8 cellular contexts compared by ENCODE assay signal in genomic region chr17:16202554-16203500, GRCh38. TPM values are rescaled to one million over a fixed set of nuclear protein-coding genes. Genes with fewer than 3 reads are reported as not detected.
A peak's percentile ranks its signal among the peaks of the same experiment; 100 is the strongest.
DNase-seq lines count a peak whose midpoint lies in the region; ATAC-seq and TF ChIP-seq lines count a peak whose summit lies in the region.
"Not testable (repeated sequence)": the region's sequence is repeated elsewhere in the genome, so short reads cannot be mapped to it uniquely, and the experiment has no call there.

No MANE protein-coding gene starts in this region.

- H3K79me2 ChIP-seq in mesendoderm (ENCODE audit: control insufficient read depth, insufficient read depth, low read length) = peaks cover 33% of the 10 kb centered on the region

- not testable (repeated sequence) for H2AK5ac ChIP-seq in mesendoderm (ENCODE audit: low read length)

- ATAC-seq in RWPE2 (ENCODE audit: low read depth); activated naive CD4-positive, alpha-beta T cell treated with anti-CD3 and anti-CD28 coated beads, Interleukin-2, amount 50 U/mL, for 72 hours: not testable (repeated sequence)

- not testable (repeated sequence) for H2BK15ac ChIP-seq in mesendoderm (replicated peaks; ENCODE audit: low read depth)

- not testable (repeated sequence) for H2BK5ac ChIP-seq in mesendoderm (ENCODE audit: low read length)

- no CpG with 5 or more reads among the region's 5 CpGs for WGBS in mesendoderm (ENCODE audit: extremely low coverage, insufficient coverage, low lambda C conversion rate)
- 16 to 48% methylated on average over 5 of the region's 5 CpGs for WGBS in sigmoid colon, 2 donors
- WGBS in urinary bladder = 55% methylated on average over 5 of the region's 5 CpGs

- H3K4ac ChIP-seq in mesendoderm (ENCODE audit: low read depth, low read length) = not testable (repeated sequence)

- not testable (repeated sequence) for H3K79me1 ChIP-seq in mesendoderm (ENCODE audit: low read length)

- not testable (repeated sequence) for H3K23ac ChIP-seq in mesendoderm (ENCODE audit: low read length)

- H3K4me2 ChIP-seq in mesendoderm (ENCODE audit: low read length) = not testable (repeated sequence)

- TF ChIP-seq EP300 in sigmoid colon (IDR thresholded peaks at IDR 0.05) = not testable (repeated sequence)

- TF ChIP-seq POLR2A in sigmoid colon (IDR thresholded peaks at IDR 0.05) = not testable (repeated sequence)

- H3K56ac ChIP-seq in mesendoderm (ENCODE audit: low read length) = not testable (repeated sequence)

- H3K9me3 ChIP-seq in RWPE2 (ENCODE audit: severe bottlenecking); colonic mucosa; cardiac muscle cell (ENCODE audit: low read depth); sigmoid colon: not testable (repeated sequence)

- H4K5ac ChIP-seq in mesendoderm (ENCODE audit: low read length) = not testable (repeated sequence)

- H3K27ac ChIP-seq in RWPE2 (ENCODE audit: poor library complexity, severe bottlenecking) (peak overlapping the region; percentile 26), colonic mucosa (peak overlapping the region; percentile 69), cardiac muscle cell (peak overlapping the region; percentile 92), sigmoid colon (peak overlapping the region; percentile 55 to 75 (median 69)), urinary bladder (ENCODE audit: low read depth) (peak overlapping the region; percentile 38)
- not testable (repeated sequence) for H3K27ac ChIP-seq in mesendoderm (ENCODE audit: low read depth, low read length)

- H3K27ac Mint-ChIP-seq in activated naive CD4-positive, alpha-beta T cell treated with anti-CD3 and anti-CD28 coated beads, Interleukin-2, amount 50 U/mL, for 72 hours = peak overlapping the region; percentile 31 to 42

- H3K36me3 Mint-ChIP-seq in activated naive CD4-positive, alpha-beta T cell treated with anti-CD3 and anti-CD28 coated beads, Interleukin-2, amount 50 U/mL, for 72 hours = not testable (repeated sequence)

- not testable (repeated sequence) for H2BK120ac ChIP-seq in mesendoderm (ENCODE audit: low read depth, low read length)

- not testable (repeated sequence) for DNase-seq in GM06990 (ENCODE audit: extremely low read depth, insufficient read length); RWPE2 (ENCODE audit: low spot score); activated naive CD4-positive, alpha-beta T cell treated with anti-CD3 and anti-CD28 coated beads, Interleukin-2, amount 50 U/mL, for 72 hours (ENCODE audit: low spot score in 2 of 2); sigmoid colon
- DNase-seq in colonic mucosa = peak; percentile 36
- DNase-seq in cardiac muscle cell (ENCODE audit: low read depth in 1 of 2, low spot score in 1 of 2) = peak; percentile 29 to 30
- DNase-seq in mesendoderm = peak; percentile 8

- peak overlapping the region in 1 of 2 donors; percentile 34 for H3K9ac ChIP-seq in colonic mucosa (ENCODE audit: low read depth in 2 of 2, low read length in 2 of 2)
- H3K9ac ChIP-seq in mesendoderm (ENCODE audit: low read length) = not testable (repeated sequence)

- H3K4me1 ChIP-seq in RWPE2 (ENCODE audit: insufficient read depth, poor library complexity, severe bottlenecking) (peaks cover 31% of the 10 kb centered on the region), colonic mucosa (peaks cover 14% of the 10 kb centered on the region), cardiac muscle cell (ENCODE audit: low read depth) (peaks cover 31% of the 10 kb centered on the region), sigmoid colon (peaks cover 0 to 62% (median 52%) of the 10 kb centered on the region in 4 donors)
- H3K4me1 ChIP-seq in mesendoderm (ENCODE audit: control insufficient read depth, low read depth, low read length); urinary bladder (ENCODE audit: insufficient read depth): not testable (repeated sequence)

- peak overlapping the region; percentile 22 for H3K4me3 ChIP-seq in GM06990 (replicated peaks; ENCODE audit: low read depth, low read length)
- H3K4me3 ChIP-seq in RWPE2 (ENCODE audit: severe bottlenecking); colonic mucosa; cardiac muscle cell; mesendoderm (ENCODE audit: low read length); sigmoid colon; urinary bladder (ENCODE audit: low read depth, low read length): not testable (repeated sequence)

- H4K8ac ChIP-seq in mesendoderm (ENCODE audit: low read depth, low read length) = not testable (repeated sequence)

- not testable (repeated sequence) for H3K9me3 Mint-ChIP-seq in activated naive CD4-positive, alpha-beta T cell treated with anti-CD3 and anti-CD28 coated beads, Interleukin-2, amount 50 U/mL, for 72 hours

- not testable (repeated sequence) for H3K36me3 ChIP-seq in GM06990 (ENCODE audit: control insufficient read depth, insufficient read depth, low read length); RWPE2 (ENCODE audit: low read depth); colonic mucosa; cardiac muscle cell; mesendoderm (ENCODE audit: control insufficient read depth, insufficient read depth, low read length); sigmoid colon; urinary bladder (ENCODE audit: insufficient read depth)

- intact Hi-C loops in colonic mucosa (cut with DNase I); sigmoid colon (cut with DNase I): not testable (repeated sequence)

- H3K18ac ChIP-seq in mesendoderm (ENCODE audit: low read length) = not testable (repeated sequence)

- H3K27me3 ChIP-seq in GM06990 (replicated peaks; ENCODE audit: control insufficient read depth, insufficient read depth, low read length); RWPE2 (ENCODE audit: insufficient read depth, poor library complexity, severe bottlenecking); colonic mucosa; cardiac muscle cell; mesendoderm (ENCODE audit: insufficient read depth, low read length, poor library complexity); sigmoid colon: not testable (repeated sequence)

- not testable (repeated sequence) for TF ChIP-seq CTCF in GM06990 (IDR thresholded peaks at IDR 0.05; ENCODE audit: insufficient read depth, low read length, poor library complexity, severe bottlenecking); RWPE2 (IDR thresholded peaks at IDR 0.05; ENCODE audit: poor library complexity, severe bottlenecking); colonic mucosa (IDR thresholded peaks at IDR 0.05); cardiac muscle cell (IDR thresholded peaks at IDR 0.05; ENCODE audit: low read depth, low read length); sigmoid colon (IDR thresholded peaks at IDR 0.05)

RNA-seq across cellular contexts. Expression of gene NCOR1, which starts 12.5 kb away (rescaled TPM):
- 100 to 1,000 TPM; 143 to 153 TPM for total RNA-seq in activated naive CD4-positive, alpha-beta T cell treated with anti-CD3 and anti-CD28 coated beads, Interleukin-2, amount 50 U/mL, for 72 hours
- 100 to 1,000 TPM; 190 to 233 TPM for total RNA-seq in colonic mucosa
- total RNA-seq in cardiac muscle cell = 91.4 and 119 TPM in 2 replicates
- 109 and 139 TPM in 2 replicates for polyA plus RNA-seq in cardiac muscle cell
- 71.2 TPM for polyA plus RNA-seq in mesendoderm (2013, experiment 1 of 2)
- 74.7 TPM for polyA plus RNA-seq in mesendoderm (2013, experiment 2 of 2)
- 100 to 1,000 TPM in 3 of 4 donors, 10 to 100 TPM in 1; 93.1 to 160 (median 112) TPM for total RNA-seq in sigmoid colon
- polyA plus RNA-seq in sigmoid colon = 10 to 100 TPM; 25.8 to 86.9 (median 40.0) TPM
- 128 TPM for total RNA-seq in urinary bladder
- 45.5 TPM for polyA plus RNA-seq in urinary bladder

RNA-seq across cellular contexts. Expression of gene PIGL, which starts 14.2 kb away (rescaled TPM):
- 10 to 100 TPM; 39.2 to 40.2 TPM for total RNA-seq in activated naive CD4-positive, alpha-beta T cell treated with anti-CD3 and anti-CD28 coated beads, Interleukin-2, amount 50 U/mL, for 72 hours
- total RNA-seq in colonic mucosa = 10 to 100 TPM; 24.7 to 25.4 TPM
- 27.0 and 67.4 TPM in 2 replicates for total RNA-seq in cardiac muscle cell
- 28.8 and 49.6 TPM in 2 replicates for polyA plus RNA-seq in cardiac muscle cell
- polyA plus RNA-seq in mesendoderm (2013, experiment 1 of 2) = 16.3 TPM
- 15.4 TPM for polyA plus RNA-seq in mesendoderm (2013, experiment 2 of 2)
- 10 to 100 TPM; 20.3 to 42.4 (median 33.0) TPM for total RNA-seq in sigmoid colon
- 10 to 100 TPM in 1 of 3 donors, 1 to 10 TPM in 2; 3.0 to 24.2 (median 5.1) TPM for polyA plus RNA-seq in sigmoid colon
- total RNA-seq in urinary bladder = 33.2 TPM
- 16.7 TPM for polyA plus RNA-seq in urinary bladder
